ENCODE assay signal across 22 cellular contexts in the genomic region with DNA sequence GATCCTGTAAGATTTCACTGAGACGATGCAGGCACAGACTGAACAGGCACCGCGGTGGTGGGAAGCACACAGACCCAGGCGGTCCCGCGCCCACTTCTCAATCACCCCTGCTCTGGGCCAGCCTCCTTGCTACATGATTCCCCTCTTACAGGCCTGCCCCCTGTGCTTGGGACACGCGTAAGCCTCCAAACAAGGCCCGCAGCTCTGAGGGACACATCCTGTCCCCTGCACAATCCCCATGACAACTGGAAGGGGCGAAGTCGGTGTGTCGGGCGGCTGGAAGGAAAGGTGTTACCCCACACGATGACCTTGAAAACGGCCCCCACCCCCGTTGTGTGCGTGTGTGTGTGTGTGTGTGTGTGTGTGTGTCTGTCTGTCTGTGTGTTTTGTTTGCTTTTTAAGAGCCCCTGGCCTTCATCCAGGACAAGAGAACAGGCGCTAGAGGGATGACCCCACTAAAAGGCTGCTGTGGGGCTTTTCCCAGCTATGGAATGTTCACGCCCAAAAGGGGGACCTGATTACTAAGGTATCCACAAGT. TPM values are rescaled to one million over a fixed set of nuclear protein-coding genes. Genes with fewer than 3 reads are reported as not detected.
DNase-seq lines count a peak whose midpoint lies in the region; ATAC-seq, FAIRE-seq and TF ChIP-seq lines count a peak whose summit lies in the region.
"Had no signal": no experiment of that assay in that cellular context is flagged by ENCODE, and none has a peak within 500 bp of the region (broad histone marks: within the 10 kb centered on the region; RNA-seq: fewer than 3 reads in every experiment).

No MANE protein-coding gene starts in this region.

- H3K4me3 Mint-ChIP-seq in chondrocyte (ENCODE audit: unreplicated experiment) = no peak overlapping the region
- H3K4me3 Mint-ChIP-seq: CD8-positive, alpha-beta T cell had no signal

- H3K27me3 Mint-ChIP-seq in chondrocyte (ENCODE audit: low read depth) = no peaks in the 10 kb centered on the region

- peaks cover 32% of the 10 kb centered on the region for H3K4me1 Mint-ChIP-seq in chondrocyte (ENCODE audit: low read depth)

- no peak for TF ChIP-seq POLR2A in A549 (IDR thresholded peaks at IDR 0.05; ENCODE audit: low read length)

- H3K4me2 ChIP-seq in A549 = 0 out of 3 replicates have a peak overlapping the region, but pooled peaks have one; percentile 10
- H3K4me2 ChIP-seq in neuronal stem cell (ENCODE audit: insufficient read depth, low read length, poor library complexity, severe bottlenecking) = no peak overlapping the region
- H3K4me2 ChIP-seq: SK-N-SH had no signal

- peak overlapping the region; percentile 86 for H2AK5ac ChIP-seq in neuronal stem cell (ENCODE audit: low read depth, low read length)

- CTCF ChIA-PET in A549 (lab: Yijun Ruan, JAX) (interaction anchor here (0.8 to 1.8 kb wide), 3 partner anchors 9 to 169 kb away, joined by 3 to 6 read pairs (median 5); no protein-coding TSS in a partner anchor), HEK293 (lab: Yijun Ruan, JAX) (interaction anchor here (0.6 kb wide), 1 partner anchor 157 kb away, joined by 3 read pairs; no protein-coding TSS in a partner anchor)

- H2BK12ac ChIP-seq in neuronal stem cell (ENCODE audit: low read length) = peak overlapping the region; percentile 73

- H3K4ac ChIP-seq in neuronal stem cell (ENCODE audit: low read length) = no peak overlapping the region

- H3K36me3 Mint-ChIP-seq in chondrocyte (ENCODE audit: low read depth) = peaks cover 1% of the 10 kb centered on the region
- H3K36me3 Mint-ChIP-seq: CD8-positive, alpha-beta T cell had no signal

- peak overlapping the region; percentile 91 to 99; a peak in 5 of 6 replicates for H3K27ac ChIP-seq in A549
- H3K27ac ChIP-seq in HEK293 (ENCODE audit: extremely low read depth, low read depth, low read length) = no peak overlapping the region
- H3K27ac ChIP-seq in neuronal stem cell (replicated peaks; ENCODE audit: low read length) = no peak overlapping the region

- peak overlapping the region; percentile 8 for H3K18ac ChIP-seq in neuronal stem cell (ENCODE audit: low read length)

- H3K9me3 ChIP-seq in A549 (no peaks in the 10 kb centered on the region), HEK293 (ENCODE audit: control insufficient read depth, insufficient read depth, low read depth, low read length) (no peaks in the 10 kb centered on the region), neuronal stem cell (replicated peaks in 1 of 2; ENCODE audit: control insufficient read depth in 2 of 2, insufficient read depth in 1 of 2, low read depth in 1 of 2, low read length in 2 of 2) (no peaks in the 10 kb centered on the region)
- H3K9me3 ChIP-seq: HAP-1, SK-N-SH had no signal

- TF ChIP-seq EP300 in A549 (IDR thresholded peaks at IDR 0.05) = no peak

- WGBS in A549 (ENCODE audit: missing lambda C conversion rate) = 73% methylated on average over 14 of the region's 19 CpGs
- no CpG with 5 or more reads among the region's 19 CpGs for WGBS in neuronal stem cell (ENCODE audit: extremely low coverage in 2 of 2, insufficient read length in 2 of 2, insufficient replicate concordance in 1 of 2), 2 donors

- peak overlapping the region; percentile 89 for H2BK15ac ChIP-seq in neuronal stem cell (ENCODE audit: low read length)

- peak overlapping the region; percentile 63 for H3K9ac ChIP-seq in neuronal stem cell (ENCODE audit: low read depth, low read length, poor library complexity)
- H3K9ac ChIP-seq: SK-N-SH had no signal

- no peak overlapping the region for H4K91ac ChIP-seq in neuronal stem cell (ENCODE audit: low read depth, low read length, poor library complexity)

- H4K8ac ChIP-seq in neuronal stem cell (ENCODE audit: low read depth, low read length) = no peak overlapping the region

- no peak overlapping the region for H3K27ac Mint-ChIP-seq in chondrocyte (ENCODE audit: unreplicated experiment)
- H3K27ac Mint-ChIP-seq: CD8-positive, alpha-beta T cell had no signal

- H3K36me3 ChIP-seq in HEK293 (ENCODE audit: control insufficient read depth in 2 of 2, insufficient read depth in 1 of 2, low read length in 2 of 2) (peaks cover under 1% of the 10 kb centered on the region in 2 experiments; a peak in 2 of 3 replicates), neuronal stem cell (replicated peaks in 1 of 2; ENCODE audit: control insufficient read depth in 2 of 2, insufficient read depth in 2 of 2, low read length in 2 of 2) (peaks cover 0 to 4% of the 10 kb centered on the region in 2 donors)
- H3K36me3 ChIP-seq: HAP-1 had no signal

- H2BK120ac ChIP-seq in neuronal stem cell (ENCODE audit: low read depth, low read length) = no peak overlapping the region

- peak overlapping the region; percentile 39 for H3K23ac ChIP-seq in neuronal stem cell (ENCODE audit: low read depth, low read length, poor library complexity)

- no peak for FAIRE-seq in A549 (lab: Jason Lieb, UNC)
- FAIRE-seq: A204.1, GM12891, GM18507, K562 had no signal

- no peaks in the 10 kb centered on the region for H3K27me3 ChIP-seq in neuronal stem cell (ENCODE audit: control insufficient read depth in 3 of 3, insufficient read depth in 3 of 3, low read depth in 1 of 3, low read length in 3 of 3)

- TF ChIP-seq CTCF in A549 (IDR thresholded peaks at IDR 0.05) (no peak), HEK293 (tag by site-specific recombination; IDR thresholded peaks at IDR 0.05) (no peak), chondrocyte (IDR thresholded peaks at IDR 0.05) (no peak), GM10266 (IDR thresholded peaks at IDR 0.05; ENCODE audit: control insufficient read depth, insufficient read depth, low read depth, missing control alignments) (no peak)

- no peak overlapping the region for H2AFZ ChIP-seq in neuronal stem cell (ENCODE audit: low read length)

- H3K4me1 ChIP-seq in A549 (peaks cover 60% of the 10 kb centered on the region), HEK293 (ENCODE audit: control insufficient read depth, insufficient read depth, low read length) (peaks cover 3% of the 10 kb centered on the region; the same call in 1 of the 2 replicates), neuronal stem cell (ENCODE audit: control insufficient read depth in 2 of 2, insufficient read depth in 1 of 2, low read depth in 1 of 2, low read length in 2 of 2) (peaks cover 4 to 23% of the 10 kb centered on the region in 2 donors)
- H3K4me1 ChIP-seq: HAP-1 had no signal

- no peak overlapping the region for H2BK5ac ChIP-seq in neuronal stem cell (ENCODE audit: low read length)

- no peak overlapping the region for H3K4me3 ChIP-seq in A549
- H3K4me3 ChIP-seq in HEK293 (ENCODE audit: low read depth, low read length) = no peak overlapping the region
- H3K4me3 ChIP-seq in neuronal stem cell (ENCODE audit: low read length in 2 of 2) = no peak overlapping the region
- H3K4me3 ChIP-seq: HAP-1, K562 had no signal

- POLR2A ChIA-PET in A549 (lab: Yijun Ruan, JAX) (no interaction called here), HEK293 (lab: Yijun Ruan, JAX) (no interaction called here)

- ATAC-seq in A549 (no peak), HG03095 (IDR thresholded peaks at IDR 0.05; ENCODE audit: unreplicated experiment) (no peak), GM19351 (IDR thresholded peaks at IDR 0.05; ENCODE audit: unreplicated experiment) (no peak)
- ATAC-seq: CD8-positive, alpha-beta T cell; K562 had no signal

- TF ChIP-seq RAD21 in A549 (conservative IDR thresholded peaks at IDR 0.05 in 1 of 2, IDR thresholded peaks at IDR 0.05 in 1 of 2) = no peak

- H3K79me1 ChIP-seq in neuronal stem cell (ENCODE audit: low read depth, low read length) = peaks cover 7% of the 10 kb centered on the region

- no peaks in the 10 kb centered on the region for H3K9me3 Mint-ChIP-seq in chondrocyte (ENCODE audit: low read depth)
- H3K9me3 Mint-ChIP-seq: CD8-positive, alpha-beta T cell had no signal

- no peak for DNase-seq in A549 (ENCODE audit: low read depth in 1 of 2, low spot score in 1 of 2)
- DNase-seq in chondrocyte (ENCODE audit: low spot score) = peak; percentile 62
- DNase-seq in neuronal stem cell (ENCODE audit: low spot score) = no peak
- no peak for DNase-seq in GM10266 (ENCODE audit: extremely low spot score)
- DNase-seq: CD8-positive, alpha-beta T cell; DMS53; EL; NCI-H1105 treated with DMSO at 0.1 percent for 48 hours; NCI-H187; NCI-H2107; NCI-H510A; NCI-H774; SHP77 treated with DMSO at 0.1 percent for 48 hours; SK-N-SH had no signal

- H3K14ac ChIP-seq in neuronal stem cell (ENCODE audit: low read length) = peak overlapping the region; percentile 87

TF ChIP-seq in HEK293, 187 proteins besides CTCF, POLR2A, EP300 and RAD21 (continues in another document):
- TF ChIP-seq ZNF548 (tag by site-specific recombination; IDR thresholded peaks at IDR 0.05) (no peak), RBAK (tag by site-specific recombination; IDR thresholded peaks at IDR 0.05) (no peak), ZNF555 (tag by site-specific recombination; conservative IDR thresholded peaks at IDR 0.05) (no peak), ZNF768 (tag by site-specific recombination; IDR thresholded peaks at IDR 0.05) (no peak), ZNF354C (tag by site-specific recombination; IDR thresholded peaks at IDR 0.05; ENCODE audit: borderline replicate concordance, low read depth) (no peak), ZNF184 (tag by site-specific recombination; IDR thresholded peaks at IDR 0.05) (no peak), ZNF132 (tag by site-specific recombination; IDR thresholded peaks at IDR 0.05; ENCODE audit: borderline replicate concordance) (no peak), ZNF155 (tag by site-specific recombination; IDR thresholded peaks at IDR 0.05) (no peak), ZFP69B (tag by site-specific recombination; IDR thresholded peaks at IDR 0.05) (no peak), ZNF223 (tag by site-specific recombination; IDR thresholded peaks at IDR 0.05) (no peak), ZNF426 (tag by site-specific recombination; IDR thresholded peaks at IDR 0.05) (no peak)
- TF ChIP-seq, protein P1, sequence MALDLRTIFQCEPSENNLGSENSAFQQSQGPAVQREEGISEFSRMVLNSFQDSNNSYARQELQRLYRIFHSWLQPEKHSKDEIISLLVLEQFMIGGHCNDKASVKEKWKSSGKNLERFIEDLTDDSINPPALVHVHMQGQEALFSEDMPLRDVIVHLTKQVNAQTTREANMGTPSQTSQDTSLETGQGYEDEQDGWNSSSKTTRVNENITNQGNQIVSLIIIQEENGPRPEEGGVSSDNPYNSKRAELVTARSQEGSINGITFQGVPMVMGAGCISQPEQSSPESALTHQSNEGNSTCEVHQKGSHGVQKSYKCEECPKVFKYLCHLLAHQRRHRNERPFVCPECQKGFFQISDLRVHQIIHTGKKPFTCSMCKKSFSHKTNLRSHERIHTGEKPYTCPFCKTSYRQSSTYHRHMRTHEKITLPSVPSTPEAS (tag by site-specific recombination; IDR thresholded peaks at IDR 0.05) = peak; percentile 70

RNA-seq across cellular contexts. Expression of a gene that starts 13.1 kb away (rescaled TPM):
- polyA plus RNA-seq in A549 (2011; rRNA removed) = 15.3 and 19.4 TPM in 2 replicates
- polyA plus RNA-seq in A549 (2012; cell fraction: cytosol; rRNA removed) = 28.6 and 34.3 TPM in 2 replicates
- 65.9 and 84.5 TPM in 2 replicates for polyA plus RNA-seq in A549 (2012; cell fraction: nucleus; rRNA removed)
- 26.9 to 31.8 TPM (median 28.4 TPM) in 3 replicates for polyA plus RNA-seq in A549 (2017; fragmentation: RNase III; extraction: RNeasy Plus Mini Kit Qiagen cat#74134 plus additional on column Dnase treatment)
- 40.5 and 50.8 TPM in 2 replicates for polyA minus RNA-seq in A549 (2011; rRNA and poly(A)+ RNA removed)
- 27.9 to 42.7 TPM (median 29.8 TPM) in 3 replicates for total RNA-seq in chondrocyte
- polyA plus RNA-seq in neuronal stem cell (2013, experiment 1 of 2) = 6.6 TPM
- 7.3 TPM for polyA plus RNA-seq in neuronal stem cell (2013, experiment 2 of 2)

Comparison
In these comparisons a context has a peak if more than half of its experiments do, and no peak if none do; other contexts are left out.
1. H3K27ac ChIP-seq: peak in A549 (2 of 2); none in HEK293 (single experiment) and neuronal stem cell (single experiment).